ENCODE assay signal across 8 cellular contexts in genomic region chrX:14027511-14028019, GRCh38. TPM values are rescaled to one million over a fixed set of nuclear protein-coding genes. Genes with fewer than 3 reads are reported as not detected.
DNase-seq lines count a peak whose midpoint lies in the region; ATAC-seq and TF ChIP-seq lines count a peak whose summit lies in the region.

No MANE protein-coding gene starts in this region.

- no peaks in the 10 kb centered on the region for H3K36me3 Mint-ChIP-seq in neural crest cell (ENCODE audit: low read depth)

- ATAC-seq in GM18868 (IDR thresholded peaks at IDR 0.05; ENCODE audit: unreplicated experiment) = peak; percentile 61
- ATAC-seq in HG03469 (IDR thresholded peaks at IDR 0.05; ENCODE audit: unreplicated experiment) = peak; percentile 53
- no peak for ATAC-seq in HG02840 (IDR thresholded peaks at IDR 0.05; ENCODE audit: low FRiP score, unreplicated experiment)

- no peaks in the 10 kb centered on the region for H3K9me3 Mint-ChIP-seq in neural crest cell

- H3K27ac ChIP-seq in angular gyrus (ENCODE audit: low read depth, low read length) = peak overlapping the region; percentile 86

- H3K4me3 Mint-ChIP-seq in neural crest cell = peak overlapping the region; percentile 89

- TF ChIP-seq CTCF in neural crest cell (conservative IDR thresholded peaks at IDR 0.05) = no peak

- H3K27me3 Mint-ChIP-seq in neural crest cell (ENCODE audit: low read depth) = no peaks in the 10 kb centered on the region

- peak overlapping the region; percentile 41 for H3K27ac Mint-ChIP-seq in neural crest cell (ENCODE audit: unreplicated experiment)

- DNase-seq in A172 (ENCODE audit: low spot score) = peak; percentile 76
- DNase-seq in neural crest cell (ENCODE audit: low read depth, low spot score) = no peak
- DNase-seq in NCI-H1092 treated with DMSO at 0.1 percent for 48 hours (lab: John Stamatoyannopoulos, UW) = no peak
- no peak for DNase-seq in COLO668 (lab: John Stamatoyannopoulos, UW; ENCODE audit: unreplicated experiment)

- H3K4me1 Mint-ChIP-seq in neural crest cell = peaks cover 43% of the 10 kb centered on the region

RNA-seq across cellular contexts. Expression of gene GEMIN8, which starts 2.1 kb away (rescaled TPM):
- total RNA-seq in A172 (2014; rRNA removed; shearing (Covaris generic)) = 9.2 and 19.4 TPM in 2 replicates
- total RNA-seq in neural crest cell = 12.8 and 14.4 TPM in 2 replicates
